In genomic region chr4:89420507-89420906, GRCh38 we compare ENCODE assay signal across 20 cellular contexts.
A peak's percentile ranks its signal among the peaks of the same experiment; 100 is the strongest.
DNase-seq lines count a peak whose midpoint lies in the region; ATAC-seq and TF ChIP-seq lines count a peak whose summit lies in the region.
"Had no signal": no experiment of that assay in that cellular context is flagged by ENCODE, and none has a peak within 500 bp of the region (broad histone marks: within the 10 kb centered on the region; RNA-seq: fewer than 3 reads in every experiment).

No MANE protein-coding gene starts in this region.

- intact Hi-C loops in lower lobe of right lung (cut with DNase I) = no loop called here

- ATAC-seq in lower lobe of right lung = peak; percentile 50 to 62
- no peak for ATAC-seq in GM19463 (IDR thresholded peaks at IDR 0.05; ENCODE audit: unreplicated experiment)
- ATAC-seq: A549 had no signal

- H3K27me3 ChIP-seq in lower lobe of right lung (ENCODE audit: low read depth) = no peaks in the 10 kb centered on the region

- peak; percentile 59 for DNase-seq in DMS 273 (lab: John Stamatoyannopoulos, UW; ENCODE audit: unreplicated experiment)
- DNase-seq in LHCN-M2 (ENCODE audit: low read depth) = peak; percentile 53
- peak; percentile 26 for DNase-seq in astrocyte of the hippocampus (ENCODE audit: low read depth, low spot score)
- DNase-seq in lower lobe of right lung = no peak
- DNase-seq in SW 1271 (lab: John Stamatoyannopoulos, UW) = no peak
- DNase-seq in ACHN = no peak
- DNase-seq: AML-193; Caco-2; CD4-positive, CD25-positive, alpha-beta regulatory T cell; DMS53; Karpas-422; NCI-H1105 treated with DMSO at 0.1 percent for 48 hours; NCI-H1694 treated with DMSO at 0.1 percent for 48 hours; NCI-H2107; NCI-H2227 treated with DMSO at 0.1 percent for 48 hours; NCI-H526 treated with DMSO at 0.1 percent for 48 hours; NK-92 treated with Interleukin-12 subunit alpha and Interleukin-12 subunit beta, amount 100 ng/mL, for 24 hours; OCI-M1 had no signal

- no peaks in the 10 kb centered on the region for H3K9me3 ChIP-seq in lower lobe of right lung
- H3K9me3 ChIP-seq: A549, Caco-2 had no signal

- H3K4me3 ChIP-seq in lower lobe of right lung = no peak overlapping the region
- H3K4me3 ChIP-seq: A549 had no signal

- H3K4me1 ChIP-seq in lower lobe of right lung = no peaks in the 10 kb centered on the region
- H3K4me1 ChIP-seq: A549, Caco-2 had no signal

- H3K27ac ChIP-seq in lower lobe of right lung = no peak overlapping the region
- H3K27ac ChIP-seq: A549 had no signal

- no peak for TF ChIP-seq CTCF in lower lobe of right lung (IDR thresholded peaks at IDR 0.05)

- no peaks in the 10 kb centered on the region for H3K36me3 ChIP-seq in lower lobe of right lung

- in situ Hi-C loops in ACHN (cut with HindIII; ENCODE audit: low pct_ligation_motif_present, low pct_unique_long_range_greater_than_20kb, low sequenced_read_pairs) = no loop called here

Comparison
In these comparisons a context has a peak if more than half of its experiments do, and no peak if none do; other contexts are left out.
1. DNase-seq: peak in DMS 273 (single experiment), LHCN-M2 (single experiment) and astrocyte of the hippocampus (single experiment); none in lower lobe of right lung (single experiment), SW 1271 (0 of 2) and ACHN (single experiment).